15 cellular contexts compared by ENCODE assay signal in genomic region chr1:234538062-234538731, GRCh38. TPM values are rescaled to one million over a fixed set of nuclear protein-coding genes. Genes with fewer than 3 reads are reported as not detected.
DNase-seq lines count a peak whose midpoint lies in the region; ATAC-seq and TF ChIP-seq lines count a peak whose summit lies in the region.
"Had no signal": no experiment of that assay in that cellular context is flagged by ENCODE, and none has a peak within 500 bp of the region (broad histone marks: within the 10 kb centered on the region; RNA-seq: fewer than 3 reads in every experiment).

No MANE protein-coding gene starts in this region.

- no TSS peak for BruUV-seq in PC-3 (replicated peaks; lab: Mats Ljungman, UMichigan)

- intact Hi-C loops in mucosa of descending colon (cut with DNase I, micrococcal nuclease), result no loop called here
- intact Hi-C loops in stomach (cut with DNase I; ENCODE audit: low total_unique reads), result no loop called here
- intact Hi-C loops in PC-3 (cut with micrococcal nuclease), result no loop called here

- H3K9ac ChIP-seq in PC-3 (ENCODE audit: low read length), result no peak overlapping the region

- H3K79me2 ChIP-seq in GM23338 (replicated peaks; ENCODE audit: insufficient read depth) (no peaks in the 10 kb centered on the region), PC-3 (ENCODE audit: low read length) (no peaks in the 10 kb centered on the region)

- peaks cover 12% of the 10 kb centered on the region for H3K27me3 Mint-ChIP-seq in GM23338 (ENCODE audit: insufficient read depth, low read depth, poor library complexity)
- no peaks in the 10 kb centered on the region for H3K27me3 Mint-ChIP-seq in activated CD8-positive, alpha-beta T cell treated with anti-CD3 and anti-CD28 coated beads, Interleukin-2, amount 10 ng/mL, durations not matched to agents 7 days and 5 days (ENCODE audit: low read depth)
- H3K27me3 Mint-ChIP-seq: activated CD8-positive, alpha-beta T cell treated with anti-CD3 and anti-CD28 coated beads for 36 hours had no signal

- no peaks in the 10 kb centered on the region for H3K9me3 ChIP-seq in mucosa of descending colon
- H3K9me3 ChIP-seq in stomach, result no peaks in the 10 kb centered on the region
- no peaks in the 10 kb centered on the region for H3K9me3 ChIP-seq in PC-3 (ENCODE audit: low read length)

- 67 to 79% (median 74%) methylated on average over 16 to 19 of the region's 19 CpGs for WGBS in stomach, 5 donors

- no peaks in the 10 kb centered on the region for H3K9me3 Mint-ChIP-seq in GM23338
- no peaks in the 10 kb centered on the region for H3K9me3 Mint-ChIP-seq in activated CD8-positive, alpha-beta T cell treated with anti-CD3 and anti-CD28 coated beads, Interleukin-2, amount 10 ng/mL, durations not matched to agents 7 days and 5 days (ENCODE audit: insufficient read depth)
- H3K9me3 Mint-ChIP-seq: activated CD8-positive, alpha-beta T cell treated with anti-CD3 and anti-CD28 coated beads for 36 hours had no signal

- no peak overlapping the region for H3K27ac ChIP-seq in GM23338 (ENCODE audit: low read depth)
- peak overlapping the region; percentile 50 for H3K27ac ChIP-seq in cingulate gyrus (ENCODE audit: low read depth, low read length)
- H3K27ac ChIP-seq in stomach, result peak overlapping the region in 4 of 5 donors; percentile 61 to 97 (median 96)
- no peak overlapping the region for H3K27ac ChIP-seq in PC-3 (ENCODE audit: low read length)

- H3K36me3 ChIP-seq in GM23338 (ENCODE audit: insufficient read depth) (no peaks in the 10 kb centered on the region), mucosa of descending colon (ENCODE audit: low read depth) (no peaks in the 10 kb centered on the region), stomach (no peaks in the 10 kb centered on the region), PC-3 (ENCODE audit: low read depth, low read length) (no peaks in the 10 kb centered on the region)

- H2AFZ ChIP-seq in GM23338, result peak overlapping the region; percentile 84; the same call in 1 of the 2 replicates
- no peak overlapping the region for H2AFZ ChIP-seq in PC-3 (ENCODE audit: low read length)

- DNase-seq in GM23338 (ENCODE audit: low spot score) (no peak), mucosa of descending colon (peak in 2 of 3 donors; percentile 56 to 76), stomach (no peak), PC-3 (no peak)
- DNase-seq in activated CD8-positive, alpha-beta T cell treated with anti-CD3 and anti-CD28 coated beads, Interleukin-2, amount 10 ng/mL, durations not matched to agents 7 days and 5 days, result no peak
- DNase-seq: activated CD8-positive, alpha-beta T cell treated with anti-CD3 and anti-CD28 coated beads for 36 hours; activated naive CD4-positive, alpha-beta T cell; central memory CD4-positive, alpha-beta T cell; erythroblast; KG1; NCI-H1694; SHP77 treated with DMSO at 0.1 percent for 48 hours had no signal

- H3F3A ChIP-seq in GM23338 (replicated peaks; ENCODE audit: low read depth) (no peaks in the 10 kb centered on the region), PC-3 (ENCODE audit: low read length, unreplicated experiment) (no peaks in the 10 kb centered on the region)

- POLR2A ChIA-PET in PC-3 (lab: Charles Lee; ENCODE audit: unreplicated experiment), result no interaction called here
- POLR2A ChIA-PET in activated CD8-positive, alpha-beta T cell treated with anti-CD3 and anti-CD28 coated beads, Interleukin-2, amount 10 ng/mL, durations not matched to agents 7 days and 5 days (lab: Charles Lee), result no interaction called here

- H3K4me3 Mint-ChIP-seq in GM23338, result no peak overlapping the region
- no peak overlapping the region for H3K4me3 Mint-ChIP-seq in activated CD8-positive, alpha-beta T cell treated with anti-CD3 and anti-CD28 coated beads, Interleukin-2, amount 10 ng/mL, durations not matched to agents 7 days and 5 days
- H3K4me3 Mint-ChIP-seq: activated CD8-positive, alpha-beta T cell treated with anti-CD3 and anti-CD28 coated beads for 36 hours had no signal

- no peaks in the 10 kb centered on the region for H3K27me3 ChIP-seq in GM23338 (ENCODE audit: insufficient read depth)
- no peaks in the 10 kb centered on the region for H3K27me3 ChIP-seq in stomach
- no peaks in the 10 kb centered on the region for H3K27me3 ChIP-seq in PC-3 (ENCODE audit: low read length)

- H3K9me2 ChIP-seq in GM23338 (ENCODE audit: insufficient read depth) (no peaks in the 10 kb centered on the region), PC-3 (replicated peaks; ENCODE audit: low read length) (no peaks in the 10 kb centered on the region)

- CTCF ChIA-PET in PC-3 (lab: Charles Lee), result no interaction called here
- CTCF ChIA-PET in activated CD8-positive, alpha-beta T cell treated with anti-CD3 and anti-CD28 coated beads, Interleukin-2, amount 10 ng/mL, durations not matched to agents 7 days and 5 days (lab: Charles Lee), result interaction anchor here (1.6 kb wide), 1 partner anchor 39 kb away, joined by 3 read pairs; no protein-coding TSS in a partner anchor

- no peak for TF ChIP-seq CTCF in GM23338 (conservative IDR thresholded peaks at IDR 0.05; ENCODE audit: low read depth in 2 of 2)
- TF ChIP-seq CTCF in mucosa of descending colon (IDR thresholded peaks at IDR 0.05), result no peak
- TF ChIP-seq CTCF in stomach (IDR thresholded peaks at IDR 0.05), result no peak
- TF ChIP-seq CTCF in PC-3 (conservative IDR thresholded peaks at IDR 0.05; ENCODE audit: low read depth, low read length), result no peak

- no peaks in the 10 kb centered on the region for H3K4me1 ChIP-seq in GM23338 (ENCODE audit: insufficient read depth)
- H3K4me1 ChIP-seq in mucosa of descending colon (ENCODE audit: low read depth), result peaks cover 28% of the 10 kb centered on the region
- H3K4me1 ChIP-seq in stomach, result peaks cover 37 to 98% (median 68%) of the 10 kb centered on the region in 4 donors
- H3K4me1 ChIP-seq in PC-3 (ENCODE audit: insufficient read depth, low read length), result peaks cover 13% of the 10 kb centered on the region

- H4K20me1 ChIP-seq in GM23338 (replicated peaks; ENCODE audit: insufficient read depth) (0 out of 2 replicates have a peak, but pooled peaks cover 3% of the 10 kb centered on the region), PC-3 (ENCODE audit: low read length) (no peaks in the 10 kb centered on the region)

- H3K27ac Mint-ChIP-seq in GM23338, result no peak overlapping the region
- no peak overlapping the region for H3K27ac Mint-ChIP-seq in activated CD8-positive, alpha-beta T cell treated with anti-CD3 and anti-CD28 coated beads, Interleukin-2, amount 10 ng/mL, durations not matched to agents 7 days and 5 days
- H3K27ac Mint-ChIP-seq: activated CD8-positive, alpha-beta T cell treated with anti-CD3 and anti-CD28 coated beads for 36 hours had no signal

- no peak overlapping the region for H3K4me3 ChIP-seq in GM23338
- H3K4me3 ChIP-seq in mucosa of descending colon, result no peak overlapping the region
- H3K4me3 ChIP-seq in stomach, result no peak overlapping the region
- H3K4me3 ChIP-seq in PC-3 (ENCODE audit: low read length), result no peak overlapping the region

- no peak for ATAC-seq in GM23338
- ATAC-seq in mucosa of descending colon, result peak; percentile 88
- ATAC-seq in PC-3, result no peak
- ATAC-seq in activated CD8-positive, alpha-beta T cell treated with anti-CD3 and anti-CD28 coated beads, Interleukin-2, amount 10 ng/mL, durations not matched to agents 7 days and 5 days, result no peak
- no peak for ATAC-seq in GM19467 (IDR thresholded peaks at IDR 0.05; ENCODE audit: unreplicated experiment)
- no peak for ATAC-seq in GM21619 (IDR thresholded peaks at IDR 0.05; ENCODE audit: unreplicated experiment)
- ATAC-seq: activated CD8-positive, alpha-beta T cell treated with anti-CD3 and anti-CD28 coated beads for 36 hours had no signal

- no peak for TF ChIP-seq POLR2A in stomach (IDR thresholded peaks at IDR 0.05)

- peaks cover 47% of the 10 kb centered on the region for H3K4me1 Mint-ChIP-seq in GM23338
- H3K4me1 Mint-ChIP-seq in activated CD8-positive, alpha-beta T cell treated with anti-CD3 and anti-CD28 coated beads, Interleukin-2, amount 10 ng/mL, durations not matched to agents 7 days and 5 days (ENCODE audit: low read depth), result peaks cover 1% of the 10 kb centered on the region

- no peaks in the 10 kb centered on the region for H3K36me3 Mint-ChIP-seq in GM23338 (ENCODE audit: low read depth)
- H3K36me3 Mint-ChIP-seq in activated CD8-positive, alpha-beta T cell treated with anti-CD3 and anti-CD28 coated beads, Interleukin-2, amount 10 ng/mL, durations not matched to agents 7 days and 5 days (ENCODE audit: low read depth), result no peaks in the 10 kb centered on the region

- TF ChIP-seq EP300 in stomach (IDR thresholded peaks at IDR 0.05), result peak; percentile 97

- H3K4me2 ChIP-seq in GM23338, result no peak overlapping the region
- H3K4me2 ChIP-seq in PC-3 (ENCODE audit: low read length), result no peak overlapping the region

TF ChIP-seq in GM23338, 12 proteins besides CTCF, POLR2A, EP300 and RAD21 (continues in another document):
- no peak for TF ChIP-seq CREB1 (CRISPR knock-in tag; IDR thresholded peaks at IDR 0.05; ENCODE audit: low read depth)

RNA-seq across cellular contexts. Expression of gene TARBP1, which starts 59.2 kb away (rescaled TPM):
- 18.8 and 44.8 TPM in 2 replicates for total RNA-seq in GM23338 (2014; rRNA removed; shearing (Covaris generic))
- polyA plus RNA-seq in GM23338 (2016; fragmentation: Nextera tagmentation; extraction: Ambion mirVana) (14.9 and 17.4 TPM in 2 replicates), stomach (10 to 100 TPM in 1 of 3 donors, 1 to 10 TPM in 2; 5.7 to 34.7 (median 9.0) TPM)
- total RNA-seq in mucosa of descending colon (10 to 100 TPM; 16.2 to 29.5 (median 23.5) TPM), stomach (10 to 100 TPM; 14.0 to 63.2 (median 53.9) TPM), PC-3 (2014; rRNA removed) (15.1 and 27.7 TPM in 2 replicates)
- total RNA-seq in activated CD8-positive, alpha-beta T cell treated with anti-CD3 and anti-CD28 coated beads, Interleukin-2, amount 10 ng/mL, durations not matched to agents 7 days and 5 days, result 10 to 100 TPM; 35.7 TPM

Comparison
In these comparisons a context has a peak if more than half of its experiments do, and no peak if none do; other contexts are left out.
1. DNase-seq: peak in mucosa of descending colon (2 of 3); none in GM23338 (single experiment), stomach (single experiment), PC-3 (single experiment) and activated CD8-positive, alpha-beta T cell treated with anti-CD3 and anti-CD28 coated beads, Interleukin-2, amount 10 ng/mL, durations not matched to agents 7 days and 5 days (single experiment).
2. H3K27ac ChIP-seq: peak in cingulate gyrus (single experiment) and stomach (4 of 5); none in GM23338 (single experiment) and PC-3 (single experiment).